ENCODE assay signal across 8 cellular contexts in the genomic region with DNA sequence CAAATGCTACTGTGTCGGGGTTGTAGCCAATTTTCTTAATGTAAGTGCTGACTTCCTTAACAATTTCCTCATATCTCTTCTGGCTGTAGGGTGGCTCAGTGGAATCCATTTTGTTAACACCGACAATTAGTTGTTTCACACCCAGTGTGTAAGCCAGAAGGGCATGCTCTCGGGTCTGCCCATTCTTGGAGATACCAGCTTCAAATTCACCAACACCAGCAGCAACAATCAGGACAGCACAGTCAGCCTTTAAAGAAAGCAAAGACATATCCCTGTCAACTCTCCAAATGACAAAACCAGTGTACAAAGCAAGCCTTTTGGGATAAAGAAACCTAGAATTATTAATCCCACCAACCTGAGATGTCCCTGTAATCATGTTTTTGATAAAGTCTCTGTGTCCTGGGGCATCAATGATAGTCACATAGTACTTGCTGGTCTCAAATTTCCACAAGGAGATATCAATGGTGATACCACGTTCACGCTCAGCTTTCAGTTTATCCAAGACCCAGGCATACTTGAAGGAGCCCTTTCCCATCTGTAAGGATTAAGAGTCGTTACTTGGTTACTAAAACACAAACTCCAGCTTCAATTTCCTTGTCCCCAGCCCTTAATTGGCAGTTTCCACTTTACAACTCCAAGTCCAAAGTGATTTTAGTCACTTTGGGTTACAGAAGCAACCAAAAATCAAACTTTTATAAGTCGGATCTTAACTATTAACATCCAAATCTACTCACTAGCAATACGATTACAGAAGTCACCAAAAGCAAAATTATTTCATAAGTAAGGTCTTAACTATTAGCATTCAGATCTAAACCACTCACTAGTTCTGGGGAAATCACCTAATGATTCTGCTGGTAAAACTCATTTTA. TPM values are rescaled to one million over a fixed set of nuclear protein-coding genes. Genes with fewer than 3 reads are reported as not detected.
DNase-seq lines count a peak whose midpoint lies in the region; ATAC-seq, FAIRE-seq and TF ChIP-seq lines count a peak whose summit lies in the region.
"Not testable (repeated sequence)": the region's sequence is repeated elsewhere in the genome, so short reads cannot be mapped to it uniquely, and the experiment has no call there.

No MANE protein-coding gene starts in this region.

- not testable (repeated sequence) for H3K27me3 ChIP-seq in AG04450 (ENCODE audit: control insufficient read depth, insufficient read depth, low read length); H7 (ENCODE audit: control insufficient read depth, insufficient read depth, low read length); PC-9 (ENCODE audit: insufficient read depth, low read depth); colonic mucosa; heart right ventricle; muscle layer of colon (ENCODE audit: control insufficient read depth in 1 of 2, insufficient read depth in 2 of 2, low read length in 2 of 2); small intestine (ENCODE audit: control insufficient read depth in 2 of 2, insufficient read depth in 2 of 2, low read length in 2 of 2)

- H2AFZ ChIP-seq in PC-9, result not testable (repeated sequence)

- BruUV-seq in PC-9 (replicated peaks; lab: Mats Ljungman, UMichigan), result not testable (repeated sequence)

- not testable (repeated sequence) for H3K9me2 ChIP-seq in PC-9 (ENCODE audit: insufficient read depth)

- not testable (repeated sequence) for DNase-seq in AG04450 (ENCODE audit: low read depth, low spot score); H7; PC-9; activated T-helper 1 cell treated with anti-CD3 and anti-CD28 coated beads, Interleukin-12 subunit alpha, Interleukin-12 subunit beta, Interleukin-2, Interleukin-4 antibody, amounts not matched to agents 30 ng/mL and 10 ng/mL and 1 ng/mL, durations not matched to agents 14 hours and 24 hours and 36 hours (ENCODE audit: low spot score); colonic mucosa; heart right ventricle; small intestine

- peaks cover 38% of the 10 kb centered on the region for H3K4me1 Mint-ChIP-seq in activated T-helper 1 cell treated with anti-CD3 and anti-CD28 coated beads, Interleukin-12 subunit alpha, Interleukin-12 subunit beta, Interleukin-2, Interleukin-4 antibody, amounts not matched to agents 30 ng/mL and 10 ng/mL and 1 ng/mL, durations not matched to agents 14 hours and 24 hours and 36 hours (ENCODE audit: low read depth)

- H3K27ac Mint-ChIP-seq in activated T-helper 1 cell treated with anti-CD3 and anti-CD28 coated beads, Interleukin-12 subunit alpha, Interleukin-12 subunit beta, Interleukin-2, Interleukin-4 antibody, amounts not matched to agents 30 ng/mL and 10 ng/mL and 1 ng/mL, durations not matched to agents 14 hours and 24 hours and 36 hours, result peak overlapping the region; percentile 91

- not testable (repeated sequence) for H3K9me3 Mint-ChIP-seq in activated T-helper 1 cell treated with anti-CD3 and anti-CD28 coated beads, Interleukin-12 subunit alpha, Interleukin-12 subunit beta, Interleukin-2, Interleukin-4 antibody, amounts not matched to agents 30 ng/mL and 10 ng/mL and 1 ng/mL, durations not matched to agents 14 hours and 24 hours and 36 hours

- peak overlapping the region; percentile 99 for H3K4me2 ChIP-seq in PC-9

- peaks cover 61% of the 10 kb centered on the region for H3K36me3 Mint-ChIP-seq in activated T-helper 1 cell treated with anti-CD3 and anti-CD28 coated beads, Interleukin-12 subunit alpha, Interleukin-12 subunit beta, Interleukin-2, Interleukin-4 antibody, amounts not matched to agents 30 ng/mL and 10 ng/mL and 1 ng/mL, durations not matched to agents 14 hours and 24 hours and 36 hours (ENCODE audit: low read depth)

- H3K79me2 ChIP-seq in PC-9 (ENCODE audit: low read depth), result peaks cover 64% of the 10 kb centered on the region

- POLR2A ChIA-PET in AG04450 (lab: Yijun Ruan, JAX), result interaction anchor here (0.9 to 3.8 kb wide), 11 partner anchors 9 to 1687 kb away, joined by 3 to 142 read pairs (median 11); a partner anchor contains a TSS
- POLR2A ChIA-PET in PC-9 (lab: Charles Lee; ENCODE audit: unreplicated experiment), result interaction anchor here (0.6 to 1.1 kb wide), 3 partner anchors 51 to 61 kb away, joined by 5 to 9 read pairs (median 5); no protein-coding TSS in a partner anchor

- peak overlapping the region; percentile 88 for H3K4me3 Mint-ChIP-seq in activated T-helper 1 cell treated with anti-CD3 and anti-CD28 coated beads, Interleukin-12 subunit alpha, Interleukin-12 subunit beta, Interleukin-2, Interleukin-4 antibody, amounts not matched to agents 30 ng/mL and 10 ng/mL and 1 ng/mL, durations not matched to agents 14 hours and 24 hours and 36 hours

- intact Hi-C loops in PC-9 (cut with micrococcal nuclease; ENCODE audit: unreplicated experiment); activated T-helper 1 cell treated with anti-CD3 and anti-CD28 coated beads, Interleukin-12 subunit alpha, Interleukin-12 subunit beta, Interleukin-2, Interleukin-4 antibody, amounts not matched to agents 30 ng/mL and 10 ng/mL and 1 ng/mL, durations not matched to agents 14 hours and 24 hours and 36 hours (cut with micrococcal nuclease); colonic mucosa (cut with DNase I): not testable (repeated sequence)
- intact Hi-C loops in heart right ventricle (cut with DNase I), result loop anchor here in 5 of 10 donors (5.0 to 10.0 kb wide), 5 partner anchors 64 to 216 kb away; a partner anchor contains a TSS

- WGBS in heart right ventricle, 2 donors, result 25% methylated on average over 7 of the region's 8 CpGs
- 0 to 4% (median 0%) methylated on average over 6 to 7 of the region's 8 CpGs for WGBS in small intestine, 3 donors

- H3K9ac ChIP-seq in colonic mucosa (ENCODE audit: low read depth in 2 of 2, low read length in 2 of 2) (peak overlapping the region; percentile 98 to 99), muscle layer of colon (ENCODE audit: low read length) (peak overlapping the region; percentile 98)

- H4K20me1 ChIP-seq in PC-9 (ENCODE audit: insufficient read depth), result peaks cover 56% of the 10 kb centered on the region

- FAIRE-seq in small intestine (lab: Jason Lieb, UNC), result not testable (repeated sequence)

- H3K27ac ChIP-seq in AG04450 (ENCODE audit: low read depth, low read length) (peak overlapping the region; percentile 41), PC-9 (peak overlapping the region; percentile 100), colonic mucosa (peak overlapping the region; percentile 99), heart right ventricle (peak overlapping the region in 8 of 10 donors; percentile 93 to 100 (median 99)), muscle layer of colon (ENCODE audit: low read depth, low read length) (peak overlapping the region; percentile 100), small intestine (ENCODE audit: low read depth in 1 of 2, low read length in 1 of 2) (peak overlapping the region; percentile 98 to 100)

- CTCF ChIA-PET in AG04450 (lab: Charles Lee); PC-9 (lab: Charles Lee): not testable (repeated sequence)

- TF ChIP-seq CTCF in AG04450 (IDR thresholded peaks at IDR 0.05; ENCODE audit: low read depth, low read length); PC-9 (conservative IDR thresholded peaks at IDR 0.05); colonic mucosa (IDR thresholded peaks at IDR 0.05); heart right ventricle (IDR thresholded peaks at IDR 0.05): not testable (repeated sequence)

- H3K36me3 ChIP-seq in H7 (replicated peaks; ENCODE audit: control insufficient read depth, insufficient read depth, low read length) (peaks cover 30% of the 10 kb centered on the region), PC-9 (ENCODE audit: low read depth) (peaks cover 37% of the 10 kb centered on the region), heart right ventricle (peaks cover 0 to 61% (median 40%) of the 10 kb centered on the region in 9 donors), muscle layer of colon (ENCODE audit: insufficient read depth, low read length) (peaks cover 46% of the 10 kb centered on the region), small intestine (ENCODE audit: control insufficient read depth in 2 of 2, insufficient read depth in 2 of 2, low read length in 2 of 2) (peaks cover 6 to 11% of the 10 kb centered on the region in 2 donors)
- H3K36me3 ChIP-seq in colonic mucosa, result not testable (repeated sequence)

- H3K4me1 ChIP-seq in PC-9 (replicated peaks; ENCODE audit: insufficient read depth) (peaks cover 23% of the 10 kb centered on the region), heart right ventricle (peaks cover 4 to 72% (median 42%) of the 10 kb centered on the region in 9 donors), muscle layer of colon (ENCODE audit: insufficient read depth, low read length) (peaks cover 47% of the 10 kb centered on the region)
- H3K4me1 ChIP-seq in colonic mucosa; small intestine (ENCODE audit: control insufficient read depth in 2 of 2, insufficient read depth in 1 of 2, low read depth in 1 of 2, low read length in 1 of 2): not testable (repeated sequence)

- not testable (repeated sequence) for ATAC-seq in heart right ventricle

- not testable (repeated sequence) for H3K27me3 Mint-ChIP-seq in activated T-helper 1 cell treated with anti-CD3 and anti-CD28 coated beads, Interleukin-12 subunit alpha, Interleukin-12 subunit beta, Interleukin-2, Interleukin-4 antibody, amounts not matched to agents 30 ng/mL and 10 ng/mL and 1 ng/mL, durations not matched to agents 14 hours and 24 hours and 36 hours (ENCODE audit: insufficient read depth)

- H3K4me3 ChIP-seq in AG04450 (ENCODE audit: low read depth, low read length) (peak overlapping the region; percentile 99), H7 (ENCODE audit: insufficient read depth, low read depth, low read length) (peak overlapping the region; percentile 91), PC-9 (peak overlapping the region; percentile 87), colonic mucosa (peak overlapping the region; percentile 77), heart right ventricle (peak overlapping the region; percentile 60 to 93 (median 80)), muscle layer of colon (ENCODE audit: low read depth in 1 of 2, low read length in 2 of 2) (peak overlapping the region; percentile 35 to 97), small intestine (ENCODE audit: low read depth in 1 of 2, low read length in 2 of 2) (peak overlapping the region; percentile 19 to 94)

- peaks cover 93% of the 10 kb centered on the region for H3F3A ChIP-seq in PC-9 (ENCODE audit: insufficient read depth, low read depth)

- H3K9me3 ChIP-seq in AG04450 (ENCODE audit: control insufficient read depth, insufficient read depth, low read length); PC-9 (ENCODE audit: insufficient read depth, low read depth); colonic mucosa; heart right ventricle; muscle layer of colon (ENCODE audit: low read length); small intestine (ENCODE audit: control insufficient read depth, low read depth): not testable (repeated sequence)

RNA-seq across cellular contexts. Expression of a gene that starts 1.6 kb away (rescaled TPM):
- polyA plus RNA-seq in AG04450 (2011; rRNA removed), result 24,076 and 25,115 TPM in 2 replicates
- polyA minus RNA-seq in AG04450 (2011; rRNA and poly(A)+ RNA removed), result 13,404 and 14,510 TPM in 2 replicates
- 12,173 and 12,318 TPM in 2 replicates for total RNA-seq in H7 (2014; rRNA removed; shearing (Covaris generic))
- 10,581 and 12,059 TPM in 2 replicates for total RNA-seq in PC-9 (2021)
- total RNA-seq in activated T-helper 1 cell treated with anti-CD3 and anti-CD28 coated beads, Interleukin-12 subunit alpha, Interleukin-12 subunit beta, Interleukin-2, Interleukin-4 antibody, amounts not matched to agents 30 ng/mL and 10 ng/mL and 1 ng/mL, durations not matched to agents 14 hours and 24 hours and 36 hours, result 8,439 and 8,694 TPM in 2 replicates
- 1,000 to 10,000 TPM; 7,049 to 8,990 TPM for total RNA-seq in colonic mucosa
- 1,000 to 10,000 TPM in 9 of 10 donors, 100 to 1,000 TPM in 1; 988 to 2,538 (median 1,481) TPM for total RNA-seq in heart right ventricle
- polyA plus RNA-seq in heart right ventricle, result 1,000 to 10,000 TPM; 1,651 to 3,224 TPM
- polyA plus RNA-seq in small intestine, result over 10,000 TPM in 1 of 3 donors, 1,000 to 10,000 TPM in 2; 6,538 to 12,313 (median 9,900) TPM

RNA-seq across cellular contexts. Expression of a gene that starts 57.7 kb away (rescaled TPM):
- polyA plus RNA-seq in AG04450 (2011; rRNA removed) (21.1 and 23.1 TPM in 2 replicates), heart right ventricle (10 to 100 TPM; 14.4 to 15.7 TPM), small intestine (10 to 100 TPM; 15.9 to 18.6 (median 17.7) TPM)
- polyA minus RNA-seq in AG04450 (2011; rRNA and poly(A)+ RNA removed), result 15.0 and 16.7 TPM in 2 replicates
- 50.9 and 58.9 TPM in 2 replicates for total RNA-seq in H7 (2014; rRNA removed; shearing (Covaris generic))
- total RNA-seq in PC-9 (2021) (27.2 and 29.3 TPM in 2 replicates), colonic mucosa (10 to 100 TPM; 25.5 to 29.2 TPM), heart right ventricle (10 to 100 TPM; 22.0 to 34.2 (median 28.2) TPM)
- total RNA-seq in activated T-helper 1 cell treated with anti-CD3 and anti-CD28 coated beads, Interleukin-12 subunit alpha, Interleukin-12 subunit beta, Interleukin-2, Interleukin-4 antibody, amounts not matched to agents 30 ng/mL and 10 ng/mL and 1 ng/mL, durations not matched to agents 14 hours and 24 hours and 36 hours, result 33.3 and 45.8 TPM in 2 replicates

Comparison
In these comparisons a context has a peak if more than half of its experiments do, and no peak if none do; other contexts are left out.
1. H3K27ac ChIP-seq: peak in every context shown above with its lines; median percentile 100 in PC-9; 100 in muscle layer of colon; 99 in colonic mucosa; 99 in heart right ventricle; 99 in small intestine; 41 in AG04450.